In genomic region chr2:176129825-176130152, GRCh38 we compare ENCODE assay signal across 11 cellular contexts. TPM values are rescaled to one million over a fixed set of nuclear protein-coding genes. Genes with fewer than 3 reads are reported as not detected.
DNase-seq lines count a peak whose midpoint lies in the region; TF ChIP-seq lines count a peak whose summit lies in the region.
"Had no signal": no experiment of that assay in that cellular context is flagged by ENCODE, and none has a peak within 500 bp of the region (broad histone marks: within the 10 kb centered on the region; RNA-seq: fewer than 3 reads in every experiment).

No MANE protein-coding gene starts in this region.

- H3K27ac Mint-ChIP-seq in glutamatergic neuron (ENCODE audit: unreplicated experiment), result no peak overlapping the region

- intact Hi-C loops in dorsolateral prefrontal cortex (cut with DNase I), result loop anchor here (5.0 to 10.0 kb wide), 4 partner anchors 508 to 1792 kb away; no protein-coding TSS in a partner anchor

- TF ChIP-seq CTCF in glutamatergic neuron (IDR thresholded peaks at IDR 0.05; ENCODE audit: partially characterized antibody, unreplicated experiment) (no peak), dorsolateral prefrontal cortex (IDR thresholded peaks at IDR 0.05 in 54 of 56, conservative IDR thresholded peaks at IDR 0.05 in 2 of 56; ENCODE audit: low read depth in 1 of 56, partially characterized antibody in 56 of 56) (no peak)

- H3K9me3 Mint-ChIP-seq in glutamatergic neuron (ENCODE audit: unreplicated experiment), result peaks cover 29% of the 10 kb centered on the region

- H3K36me3 ChIP-seq in SJCRH30, result no peaks in the 10 kb centered on the region

- H3K27me3 ChIP-seq in SJCRH30, result no peaks in the 10 kb centered on the region
- peaks cover 28 to 100% (median 95%) of the 10 kb centered on the region in 45 donors for H3K27me3 ChIP-seq in dorsolateral prefrontal cortex

- H3K9me3 ChIP-seq in SJCRH30 (replicated peaks), result no peaks in the 10 kb centered on the region

- H3K4me3 Mint-ChIP-seq in glutamatergic neuron (ENCODE audit: unreplicated experiment), result peak overlapping the region; percentile 64

- peaks cover 58% of the 10 kb centered on the region for H3K27me3 Mint-ChIP-seq in glutamatergic neuron (ENCODE audit: unreplicated experiment)

- H3K4me3 ChIP-seq in SJCRH30, result peak overlapping the region; percentile 73
- H3K4me3 ChIP-seq in skeletal muscle cell (ENCODE audit: low read depth, low read length), result peak overlapping the region; percentile 48
- H3K4me3 ChIP-seq in dorsolateral prefrontal cortex, result peak overlapping the region in 9 of 59 donors; percentile 8 to 41 (median 27)

- peak; percentile 65 for DNase-seq in GM03348 (ENCODE audit: low spot score)
- peak; percentile 51 to 66 for DNase-seq in SJCRH30
- no peak for DNase-seq in glutamatergic neuron
- no peak for DNase-seq in skeletal muscle cell (ENCODE audit: low read depth)
- DNase-seq in kidney glomerular epithelial cell (lab: John Stamatoyannopoulos, UW), result no peak
- no peak for DNase-seq in DMS153 treated with DMSO at 0.1 percent for 48 hours (lab: John Stamatoyannopoulos, UW; ENCODE audit: unreplicated experiment)
- no peak for DNase-seq in NCI-H2081 treated with DMSO at 0.1 percent for 48 hours (lab: John Stamatoyannopoulos, UW)
- DNase-seq in dorsolateral prefrontal cortex, result no peak
- DNase-seq: SIG-M5; stimulated activated naive CD4-positive, alpha-beta T cell treated with Interleukin-2 at 50 U/mL for 16 hours had no signal

- peaks cover 7% of the 10 kb centered on the region for H3K4me1 Mint-ChIP-seq in glutamatergic neuron (ENCODE audit: low read depth, unreplicated experiment)

- no peaks in the 10 kb centered on the region for H3K36me3 Mint-ChIP-seq in glutamatergic neuron (ENCODE audit: unreplicated experiment)

- no peak overlapping the region for H3K27ac ChIP-seq in SJCRH30
- H3K27ac ChIP-seq in dorsolateral prefrontal cortex, result no peak overlapping the region

- peaks cover 11% of the 10 kb centered on the region; the same call in 1 of the 2 replicates for H3K4me1 ChIP-seq in SJCRH30

RNA-seq across cellular contexts. Expression of gene HOXD8, which starts 0.3 kb away (rescaled TPM):
- 8.6 and 9.9 TPM in 2 replicates for total RNA-seq in SJCRH30 (2014; rRNA removed; shearing (Covaris generic))
- 0.27 TPM for total RNA-seq in glutamatergic neuron (ENCODE audit: unreplicated experiment)
- not detected for total RNA-seq in dorsolateral prefrontal cortex

RNA-seq across cellular contexts. Expression of gene HOXD9, which starts 7.3 kb away (rescaled TPM):
- total RNA-seq in SJCRH30 (2014; rRNA removed; shearing (Covaris generic)), result 3.9 and 4.4 TPM in 2 replicates
- total RNA-seq in glutamatergic neuron (ENCODE audit: unreplicated experiment) (0.44 TPM), dorsolateral prefrontal cortex (under 1 TPM in 1 of 120 experiments, not detected in 119; 0.23 TPM)

RNA-seq across cellular contexts. Expression of gene HOXD10, which starts 13.2 kb away (rescaled TPM):
- 1.3 and 2.2 TPM in 2 replicates for total RNA-seq in SJCRH30 (2014; rRNA removed; shearing (Covaris generic))
- total RNA-seq in glutamatergic neuron (ENCODE audit: unreplicated experiment), result not detected
- under 1 TPM in 1 of 120 experiments, not detected in 119; 0.24 TPM for total RNA-seq in dorsolateral prefrontal cortex

RNA-seq across cellular contexts. Expression of gene HOXD4, which starts 21.6 kb away (rescaled TPM):
- not detected in 2 replicates for total RNA-seq in SJCRH30 (2014; rRNA removed; shearing (Covaris generic))
- not detected for total RNA-seq in glutamatergic neuron (ENCODE audit: unreplicated experiment)
- total RNA-seq in dorsolateral prefrontal cortex, result not detected

RNA-seq across cellular contexts. Expression of gene HOXD11, which starts 22.7 kb away (rescaled TPM):
- total RNA-seq in SJCRH30 (2014; rRNA removed; shearing (Covaris generic)), result 3.1 and 3.7 TPM in 2 replicates
- not detected for total RNA-seq in glutamatergic neuron (ENCODE audit: unreplicated experiment)
- not detected for total RNA-seq in dorsolateral prefrontal cortex
- total RNA-seq: lung microvascular endothelial cell had no signal

Comparison
In these comparisons a context has a peak if more than half of its experiments do, and no peak if none do; other contexts are left out.
1. DNase-seq: peak in GM03348 (single experiment) and SJCRH30 (2 of 2); none in glutamatergic neuron (single experiment), skeletal muscle cell (single experiment), kidney glomerular epithelial cell (single experiment), DMS153 treated with DMSO at 0.1 percent for 48 hours (single experiment), NCI-H2081 treated with DMSO at 0.1 percent for 48 hours (single experiment) and dorsolateral prefrontal cortex (0 of 10).